8 cellular contexts compared by ENCODE assay signal in genomic region chr11:87097582-87097981, GRCh38.
DNase-seq lines count a peak whose midpoint lies in the region; ATAC-seq lines count a peak whose summit lies in the region.

No MANE protein-coding gene starts in this region.

- ATAC-seq in GM19043 (IDR thresholded peaks at IDR 0.05; ENCODE audit: low read depth, unreplicated experiment) (peak; percentile 91), HG03280 (IDR thresholded peaks at IDR 0.05; ENCODE audit: unreplicated experiment) (peak; percentile 93)

- peak; percentile 61 for DNase-seq in D341Med (ENCODE audit: low spot score)
- DNase-seq in OCI-M1 (lab: John Stamatoyannopoulos, UW): peak; percentile 100
- DNase-seq in amniotic epithelial cell (ENCODE audit: low read depth): peak; percentile 63
- peak; percentile 29 for DNase-seq in inferior parietal cortex (ENCODE audit: extremely low spot score)
- peak; percentile 9 to 18 for DNase-seq in stimulated activated CD4-positive, alpha-beta T cell treated with anti-CD3 and anti-CD28 coated beads, Interleukin-4, amount 100 ng/mL, for 4 hours
- no peak for DNase-seq in epidermal melanocyte (ENCODE audit: insufficient read length, low spot score)
